1 cellular context compared by ENCODE assay signal in the genomic region with DNA sequence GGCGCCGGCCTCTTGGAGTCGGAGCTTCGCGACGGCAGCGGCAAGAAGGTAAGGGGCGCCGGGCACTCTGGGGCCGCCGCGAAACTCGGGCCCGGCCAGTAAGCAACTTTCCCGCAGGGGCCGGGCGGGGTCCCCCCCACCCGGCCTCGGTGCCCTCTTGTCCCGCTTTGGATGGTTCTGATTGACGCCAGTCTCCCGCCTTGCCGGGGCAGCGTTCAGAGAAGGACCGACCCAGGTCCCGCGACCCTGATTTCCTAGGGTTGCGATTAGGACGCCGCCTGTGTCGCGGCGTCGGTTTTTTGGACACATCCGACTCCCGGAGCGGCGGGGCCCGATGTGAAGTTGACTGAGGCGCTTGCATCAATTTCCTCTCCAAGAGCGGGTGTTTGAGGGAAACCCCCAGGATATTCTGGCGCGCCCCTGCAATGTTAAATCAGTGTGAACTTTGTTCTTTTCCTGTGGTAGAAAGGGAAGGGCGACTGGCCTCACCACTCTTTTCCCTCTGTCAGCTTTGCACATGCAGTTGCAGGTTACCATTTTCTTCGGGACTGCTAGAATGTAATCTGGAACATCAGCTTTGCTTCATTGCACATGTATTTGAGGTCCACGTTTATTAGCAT.
TF ChIP-seq lines count a peak whose summit lies in the region.

No MANE protein-coding gene starts in this region.

TF ChIP-seq in HepG2, 621 proteins besides CTCF, POLR2A, EP300 and RAD21 (continued from another document):
- TF ChIP-seq, protein P1, sequence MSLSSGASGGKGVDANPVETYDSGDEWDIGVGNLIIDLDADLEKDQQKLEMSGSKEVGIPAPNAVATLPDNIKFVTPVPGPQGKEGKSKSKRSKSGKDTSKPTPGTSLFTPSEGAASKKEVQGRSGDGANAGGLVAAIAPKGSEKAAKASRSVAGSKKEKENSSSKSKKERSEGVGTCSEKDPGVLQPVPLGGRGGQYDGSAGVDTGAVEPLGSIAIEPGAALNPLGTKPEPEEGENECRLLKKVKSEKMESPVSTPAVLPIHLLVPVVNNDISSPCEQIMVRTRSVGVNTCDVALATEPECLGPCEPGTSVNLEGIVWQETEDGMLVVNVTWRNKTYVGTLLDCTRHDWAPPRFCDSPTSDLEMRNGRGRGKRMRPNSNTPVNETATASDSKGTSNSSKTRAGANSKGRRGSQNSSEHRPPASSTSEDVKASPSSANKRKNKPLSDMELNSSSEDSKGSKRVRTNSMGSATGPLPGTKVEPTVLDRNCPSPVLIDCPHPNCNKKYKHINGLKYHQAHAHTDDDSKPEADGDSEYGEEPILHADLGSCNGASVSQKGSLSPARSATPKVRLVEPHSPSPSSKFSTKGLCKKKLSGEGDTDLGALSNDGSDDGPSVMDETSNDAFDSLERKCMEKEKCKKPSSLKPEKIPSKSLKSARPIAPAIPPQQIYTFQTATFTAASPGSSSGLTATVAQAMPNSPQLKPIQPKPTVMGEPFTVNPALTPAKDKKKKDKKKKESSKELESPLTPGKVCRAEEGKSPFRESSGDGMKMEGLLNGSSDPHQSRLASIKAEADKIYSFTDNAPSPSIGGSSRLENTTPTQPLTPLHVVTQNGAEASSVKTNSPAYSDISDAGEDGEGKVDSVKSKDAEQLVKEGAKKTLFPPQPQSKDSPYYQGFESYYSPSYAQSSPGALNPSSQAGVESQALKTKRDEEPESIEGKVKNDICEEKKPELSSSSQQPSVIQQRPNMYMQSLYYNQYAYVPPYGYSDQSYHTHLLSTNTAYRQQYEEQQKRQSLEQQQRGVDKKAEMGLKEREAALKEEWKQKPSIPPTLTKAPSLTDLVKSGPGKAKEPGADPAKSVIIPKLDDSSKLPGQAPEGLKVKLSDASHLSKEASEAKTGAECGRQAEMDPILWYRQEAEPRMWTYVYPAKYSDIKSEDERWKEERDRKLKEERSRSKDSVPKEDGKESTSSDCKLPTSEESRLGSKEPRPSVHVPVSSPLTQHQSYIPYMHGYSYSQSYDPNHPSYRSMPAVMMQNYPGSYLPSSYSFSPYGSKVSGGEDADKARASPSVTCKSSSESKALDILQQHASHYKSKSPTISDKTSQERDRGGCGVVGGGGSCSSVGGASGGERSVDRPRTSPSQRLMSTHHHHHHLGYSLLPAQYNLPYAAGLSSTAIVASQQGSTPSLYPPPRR (CRISPR knock-in tag; IDR thresholded peaks at IDR 0.05; ENCODE audit: borderline replicate concordance) = no peak
- TF ChIP-seq ZNF7 (CRISPR knock-in tag; IDR thresholded peaks at IDR 0.05) = no peak
- TF ChIP-seq, protein P2, sequence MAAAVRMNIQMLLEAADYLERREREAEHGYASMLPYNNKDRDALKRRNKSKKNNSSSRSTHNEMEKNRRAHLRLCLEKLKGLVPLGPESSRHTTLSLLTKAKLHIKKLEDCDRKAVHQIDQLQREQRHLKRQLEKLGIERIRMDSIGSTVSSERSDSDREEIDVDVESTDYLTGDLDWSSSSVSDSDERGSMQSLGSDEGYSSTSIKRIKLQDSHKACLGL (CRISPR knock-in tag; IDR thresholded peaks at IDR 0.05) = peak; percentile 8; the same call in 1 of the 2 replicates
- no peak; the same call in 1 of the 2 replicates for TF ChIP-seq ZNF564 (CRISPR knock-in tag; IDR thresholded peaks at IDR 0.05)
- TF ChIP-seq ZNF605 (CRISPR knock-in tag; IDR thresholded peaks at IDR 0.05) = peak; percentile 30; the same call in 1 of the 2 replicates
- TF ChIP-seq SOX13 (IDR thresholded peaks at IDR 0.05) = no peak
- no peak for TF ChIP-seq SOX13 (CRISPR knock-in tag; conservative IDR thresholded peaks at IDR 0.05 in 1 of 2, IDR thresholded peaks at IDR 0.05 in 1 of 2)
- no peak for TF ChIP-seq ZBTB3 (CRISPR knock-in tag; IDR thresholded peaks at IDR 0.05; ENCODE audit: borderline replicate concordance, low read depth)
- TF ChIP-seq HNRNPH1 (optimal IDR thresholded peaks at IDR 0.05; ENCODE audit: low read depth, low read length) = no peak
- 0 out of 2 replicates have a peak, but pooled peaks have one; percentile 58 for TF ChIP-seq RORA (CRISPR knock-in tag; IDR thresholded peaks at IDR 0.05)
- TF ChIP-seq, protein P3, sequence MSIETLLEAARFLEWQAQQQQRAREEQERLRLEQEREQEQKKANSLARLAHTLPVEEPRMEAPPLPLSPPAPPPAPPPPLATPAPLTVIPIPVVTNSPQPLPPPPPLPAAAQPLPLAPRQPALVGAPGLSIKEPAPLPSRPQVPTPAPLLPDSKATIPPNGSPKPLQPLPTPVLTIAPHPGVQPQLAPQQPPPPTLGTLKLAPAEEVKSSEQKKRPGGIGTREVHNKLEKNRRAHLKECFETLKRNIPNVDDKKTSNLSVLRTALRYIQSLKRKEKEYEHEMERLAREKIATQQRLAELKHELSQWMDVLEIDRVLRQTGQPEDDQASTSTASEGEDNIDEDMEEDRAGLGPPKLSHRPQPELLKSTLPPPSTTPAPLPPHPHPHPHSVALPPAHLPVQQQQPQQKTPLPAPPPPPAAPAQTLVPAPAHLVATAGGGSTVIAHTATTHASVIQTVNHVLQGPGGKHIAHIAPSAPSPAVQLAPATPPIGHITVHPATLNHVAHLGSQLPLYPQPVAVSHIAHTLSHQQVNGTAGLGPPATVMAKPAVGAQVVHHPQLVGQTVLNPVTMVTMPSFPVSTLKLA (IDR thresholded peaks at IDR 0.05) = no peak
- TF ChIP-seq ZNF382 (CRISPR knock-in tag; IDR thresholded peaks at IDR 0.05; ENCODE audit: borderline replicate concordance) = no peak
- no peak for TF ChIP-seq ZFP37 (CRISPR knock-in tag; IDR thresholded peaks at IDR 0.05; ENCODE audit: borderline replicate concordance)
- TF ChIP-seq, protein P4, sequence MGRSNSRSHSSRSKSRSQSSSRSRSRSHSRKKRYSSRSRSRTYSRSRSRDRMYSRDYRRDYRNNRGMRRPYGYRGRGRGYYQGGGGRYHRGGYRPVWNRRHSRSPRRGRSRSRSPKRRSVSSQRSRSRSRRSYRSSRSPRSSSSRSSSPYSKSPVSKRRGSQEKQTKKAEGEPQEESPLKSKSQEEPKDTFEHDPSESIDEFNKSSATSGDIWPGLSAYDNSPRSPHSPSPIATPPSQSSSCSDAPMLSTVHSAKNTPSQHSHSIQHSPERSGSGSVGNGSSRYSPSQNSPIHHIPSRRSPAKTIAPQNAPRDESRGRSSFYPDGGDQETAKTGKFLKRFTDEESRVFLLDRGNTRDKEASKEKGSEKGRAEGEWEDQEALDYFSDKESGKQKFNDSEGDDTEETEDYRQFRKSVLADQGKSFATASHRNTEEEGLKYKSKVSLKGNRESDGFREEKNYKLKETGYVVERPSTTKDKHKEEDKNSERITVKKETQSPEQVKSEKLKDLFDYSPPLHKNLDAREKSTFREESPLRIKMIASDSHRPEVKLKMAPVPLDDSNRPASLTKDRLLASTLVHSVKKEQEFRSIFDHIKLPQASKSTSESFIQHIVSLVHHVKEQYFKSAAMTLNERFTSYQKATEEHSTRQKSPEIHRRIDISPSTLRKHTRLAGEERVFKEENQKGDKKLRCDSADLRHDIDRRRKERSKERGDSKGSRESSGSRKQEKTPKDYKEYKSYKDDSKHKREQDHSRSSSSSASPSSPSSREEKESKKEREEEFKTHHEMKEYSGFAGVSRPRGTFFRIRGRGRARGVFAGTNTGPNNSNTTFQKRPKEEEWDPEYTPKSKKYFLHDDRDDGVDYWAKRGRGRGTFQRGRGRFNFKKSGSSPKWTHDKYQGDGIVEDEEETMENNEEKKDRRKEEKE (IDR thresholded peaks at IDR 0.05) = no peak
- TF ChIP-seq, protein P5, sequence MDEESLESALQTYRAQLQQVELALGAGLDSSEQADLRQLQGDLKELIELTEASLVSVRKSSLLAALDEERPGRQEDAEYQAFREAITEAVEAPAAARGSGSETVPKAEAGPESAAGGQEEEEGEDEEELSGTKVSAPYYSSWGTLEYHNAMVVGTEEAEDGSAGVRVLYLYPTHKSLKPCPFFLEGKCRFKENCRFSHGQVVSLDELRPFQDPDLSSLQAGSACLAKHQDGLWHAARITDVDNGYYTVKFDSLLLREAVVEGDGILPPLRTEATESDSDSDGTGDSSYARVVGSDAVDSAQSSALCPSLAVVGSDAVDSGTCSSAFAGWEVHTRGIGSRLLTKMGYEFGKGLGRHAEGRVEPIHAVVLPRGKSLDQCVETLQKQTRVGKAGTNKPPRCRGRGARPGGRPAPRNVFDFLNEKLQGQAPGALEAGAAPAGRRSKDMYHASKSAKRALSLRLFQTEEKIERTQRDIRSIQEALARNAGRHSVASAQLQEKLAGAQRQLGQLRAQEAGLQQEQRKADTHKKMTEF (CRISPR knock-in tag; IDR thresholded peaks at IDR 0.05) = peak; percentile 22; the same call in 1 of the 2 replicates
- no peak for TF ChIP-seq KDM4B (CRISPR knock-in tag; IDR thresholded peaks at IDR 0.05)
- TF ChIP-seq HDAC1 (CRISPR knock-in tag; IDR thresholded peaks at IDR 0.05) = 0 out of 2 replicates have a peak, but pooled peaks have one; percentile 18
- TF ChIP-seq, protein P6, sequence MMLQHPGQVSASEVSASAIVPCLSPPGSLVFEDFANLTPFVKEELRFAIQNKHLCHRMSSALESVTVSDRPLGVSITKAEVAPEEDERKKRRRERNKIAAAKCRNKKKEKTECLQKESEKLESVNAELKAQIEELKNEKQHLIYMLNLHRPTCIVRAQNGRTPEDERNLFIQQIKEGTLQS (CRISPR knock-in tag; IDR thresholded peaks at IDR 0.05) = no peak
- TF ChIP-seq, protein P7, sequence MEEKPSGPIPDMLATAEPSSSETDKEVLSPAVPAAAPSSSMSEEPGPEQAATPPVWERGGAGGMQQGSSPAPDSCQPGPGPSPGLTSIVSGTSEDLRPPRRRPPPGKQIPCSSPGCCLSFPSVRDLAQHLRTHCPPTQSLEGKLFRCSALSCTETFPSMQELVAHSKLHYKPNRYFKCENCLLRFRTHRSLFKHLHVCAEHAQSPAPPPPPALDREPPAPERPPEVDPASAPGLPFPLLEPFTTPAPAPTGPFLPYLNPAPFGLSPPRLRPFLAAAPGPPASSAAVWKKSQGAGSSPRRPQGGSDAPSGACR (CRISPR knock-in tag; IDR thresholded peaks at IDR 0.05) = no peak
- TF ChIP-seq MXI1 (IDR thresholded peaks at IDR 0.05; ENCODE audit: borderline replicate concordance, low read depth, low read length) = peak; percentile 22; the same call in 1 of the 3 replicates
- no peak for TF ChIP-seq CHCHD3 (CRISPR knock-in tag; IDR thresholded peaks at IDR 0.05)
- TF ChIP-seq, protein P8, sequence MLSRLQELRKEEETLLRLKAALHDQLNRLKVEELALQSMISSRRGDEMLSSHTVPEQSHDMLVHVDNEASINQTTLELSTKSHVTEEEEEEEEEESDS (CRISPR knock-in tag; IDR thresholded peaks at IDR 0.05; ENCODE audit: borderline replicate concordance) = no peak
- peak; percentile 88 for TF ChIP-seq ZNF777 (CRISPR knock-in tag; IDR thresholded peaks at IDR 0.05)
- TF ChIP-seq DMAP1 (CRISPR knock-in tag; IDR thresholded peaks at IDR 0.05) = peak; percentile 69; the same call in 1 of the 2 replicates
- no peak for TF ChIP-seq ZNF317 (CRISPR knock-in tag; IDR thresholded peaks at IDR 0.05)
- no peak for TF ChIP-seq CCDC6 (CRISPR knock-in tag; IDR thresholded peaks at IDR 0.05)
- TF ChIP-seq, protein P9, sequence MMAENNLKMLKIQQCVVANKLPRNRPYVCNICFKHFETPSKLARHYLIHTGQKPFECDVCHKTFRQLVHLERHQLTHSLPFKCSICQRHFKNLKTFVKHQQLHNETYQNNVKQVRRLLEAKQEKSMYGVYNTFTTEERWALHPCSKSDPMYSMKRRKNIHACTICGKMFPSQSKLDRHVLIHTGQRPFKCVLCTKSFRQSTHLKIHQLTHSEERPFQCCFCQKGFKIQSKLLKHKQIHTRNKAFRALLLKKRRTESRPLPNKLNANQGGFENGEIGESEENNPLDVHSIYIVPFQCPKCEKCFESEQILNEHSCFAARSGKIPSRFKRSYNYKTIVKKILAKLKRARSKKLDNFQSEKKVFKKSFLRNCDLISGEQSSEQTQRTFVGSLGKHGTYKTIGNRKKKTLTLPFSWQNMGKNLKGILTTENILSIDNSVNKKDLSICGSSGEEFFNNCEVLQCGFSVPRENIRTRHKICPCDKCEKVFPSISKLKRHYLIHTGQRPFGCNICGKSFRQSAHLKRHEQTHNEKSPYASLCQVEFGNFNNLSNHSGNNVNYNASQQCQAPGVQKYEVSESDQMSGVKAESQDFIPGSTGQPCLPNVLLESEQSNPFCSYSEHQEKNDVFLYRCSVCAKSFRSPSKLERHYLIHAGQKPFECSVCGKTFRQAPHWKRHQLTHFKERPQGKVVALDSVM (CRISPR knock-in tag; IDR thresholded peaks at IDR 0.05) = no peak
- no peak for TF ChIP-seq ZNF558 (CRISPR knock-in tag; IDR thresholded peaks at IDR 0.05; ENCODE audit: borderline replicate concordance)
- TF ChIP-seq, protein P10, sequence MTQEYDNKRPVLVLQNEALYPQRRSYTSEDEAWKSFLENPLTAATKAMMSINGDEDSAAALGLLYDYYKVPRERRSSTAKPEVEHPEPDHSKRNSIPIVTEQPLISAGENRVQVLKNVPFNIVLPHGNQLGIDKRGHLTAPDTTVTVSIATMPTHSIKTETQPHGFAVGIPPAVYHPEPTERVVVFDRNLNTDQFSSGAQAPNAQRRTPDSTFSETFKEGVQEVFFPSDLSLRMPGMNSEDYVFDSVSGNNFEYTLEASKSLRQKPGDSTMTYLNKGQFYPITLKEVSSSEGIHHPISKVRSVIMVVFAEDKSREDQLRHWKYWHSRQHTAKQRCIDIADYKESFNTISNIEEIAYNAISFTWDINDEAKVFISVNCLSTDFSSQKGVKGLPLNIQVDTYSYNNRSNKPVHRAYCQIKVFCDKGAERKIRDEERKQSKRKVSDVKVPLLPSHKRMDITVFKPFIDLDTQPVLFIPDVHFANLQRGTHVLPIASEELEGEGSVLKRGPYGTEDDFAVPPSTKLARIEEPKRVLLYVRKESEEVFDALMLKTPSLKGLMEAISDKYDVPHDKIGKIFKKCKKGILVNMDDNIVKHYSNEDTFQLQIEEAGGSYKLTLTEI (CRISPR knock-in tag; conservative IDR thresholded peaks at IDR 0.05) = no peak
- TF ChIP-seq WIZ (CRISPR knock-in tag; IDR thresholded peaks at IDR 0.05) = no peak
